8 cellular contexts compared by ENCODE assay signal in genomic region chr1:158117854-158118691, GRCh38.
DNase-seq lines count a peak whose midpoint lies in the region; ATAC-seq, FAIRE-seq and TF ChIP-seq lines count a peak whose summit lies in the region.

No MANE protein-coding gene starts in this region.

- TF ChIP-seq POLR2A in GM12878 (IDR thresholded peaks at IDR 0.05; ENCODE audit: low read depth, low read length): no peak

- no peaks in the 10 kb centered on the region for H3K79me2 ChIP-seq in GM12878 (ENCODE audit: control insufficient read depth, insufficient read depth, low read length)

- CTCF ChIA-PET in GM12878 (lab: Yijun Ruan, JAX): interaction anchor here (0.6 to 12.4 kb wide), 7 partner anchors 21 to 552 kb away, joined by 3 to 210 read pairs (median 3); no protein-coding TSS in a partner anchor

- H3K27me3 ChIP-seq in H7 (ENCODE audit: control insufficient read depth, insufficient read depth, low read length) (peaks cover 2% of the 10 kb centered on the region; the same call in 1 of the 2 replicates), GM12878 (replicated peaks in 1 of 2; ENCODE audit: control insufficient read depth in 2 of 2, insufficient read depth in 2 of 2, low read length in 1 of 2) (peaks cover 5 to 11% of the 10 kb centered on the region in 2 experiments)

- ATAC-seq in SK-N-SH treated with all-trans-retinoic acid at 6 μM for 48 hours: peak; percentile 83
- peak; percentile 64 for ATAC-seq in GM12878
- ATAC-seq in HG02973 (IDR thresholded peaks at IDR 0.05; ENCODE audit: unreplicated experiment): no peak

- no peak for FAIRE-seq in GM12878 (lab: Jason Lieb, UNC)

- no peak overlapping the region for H3K27ac ChIP-seq in GM12878 (ENCODE audit: control insufficient read depth, insufficient read depth)

- no peak overlapping the region for H2AFZ ChIP-seq in GM12878 (ENCODE audit: control insufficient read depth, low read depth, low read length)

- no peaks in the 10 kb centered on the region for H4K20me1 ChIP-seq in GM12878 (ENCODE audit: control insufficient read depth, insufficient read depth)

- RAD21 ChIA-PET in GM12878 (lab: Charles Lee; ENCODE audit: unreplicated experiment): interaction anchor here (0.6 to 1.0 kb wide), 4 partner anchors 22 to 213 kb away, joined by 3 to 4 read pairs (median 3); no protein-coding TSS in a partner anchor

- H3K36me3 ChIP-seq in H7 (replicated peaks; ENCODE audit: control insufficient read depth, insufficient read depth, low read length) (no peaks in the 10 kb centered on the region), GM12878 (ENCODE audit: control insufficient read depth in 2 of 2, insufficient read depth in 2 of 2, low read length in 1 of 2) (no peaks in the 10 kb centered on the region)

- no peak for TF ChIP-seq EP300 in GM12878 (IDR thresholded peaks at IDR 0.05; ENCODE audit: borderline replicate concordance in 1 of 2, control insufficient read depth in 1 of 2, low read depth in 2 of 2, low read length in 2 of 2)

- no peak for DNase-seq in AG09319 (ENCODE audit: extremely low read depth, low read depth)
- peak; percentile 83 for DNase-seq in H7
- no peak for DNase-seq in GM12878 (ENCODE audit: low read depth, low spot score)
- peak; percentile 83 for DNase-seq in iPS-NIHi7 (ENCODE audit: extremely low spot score)
- DNase-seq in stimulated activated CD4-positive, alpha-beta T cell treated with anti-CD3 and anti-CD28 coated beads, Interleukin-2, amount 100 ng/mL, for 4 hours (ENCODE audit: low read depth): peak; percentile 13
- DNase-seq in AML-193 (lab: John Stamatoyannopoulos, UW): no peak

- H3K4me1 ChIP-seq in GM12878 (ENCODE audit: control insufficient read depth, insufficient read depth, low read length): no peaks in the 10 kb centered on the region

- WGBS in GM12878 (ENCODE audit: insufficient coverage, insufficient replicate concordance, low lambda C conversion rate, missing lambda C conversion rate): 1% methylated on average over 22 of the region's 22 CpGs

- H3K4me3 ChIP-seq in H7 (ENCODE audit: insufficient read depth, low read depth, low read length) (no peak overlapping the region), GM12878 (no peak overlapping the region)

- in situ Hi-C loops in GM12878 (cut with MboI): no loop called here

- H3K9me3 ChIP-seq in GM12878 (replicated peaks; ENCODE audit: control insufficient read depth, insufficient read depth, low read length): no peaks in the 10 kb centered on the region

- SMC1A ChIA-PET in GM12878 (lab: Charles Lee; ENCODE audit: uncharacterized antibody, unreplicated experiment): interaction anchor here (1.2 to 2.4 kb wide), 4 partner anchors 10 to 523 kb away, joined by 3 to 7 read pairs (median 4); no protein-coding TSS in a partner anchor

- H3K9ac ChIP-seq in GM12878 (ENCODE audit: control insufficient read depth, insufficient read depth, low read length): no peak overlapping the region

- no peak for TF ChIP-seq RAD21 in GM12878 (IDR thresholded peaks at IDR 0.05; ENCODE audit: insufficient read depth, low read depth, low read length)

- POLR2A ChIA-PET in GM12878 (lab: Charles Lee): no interaction called here

- no TSS peak for BruUV-seq in GM12878 (replicated peaks; lab: Mats Ljungman, UMichigan)

- intact Hi-C loops in GM12878 (cut with micrococcal nuclease; ENCODE audit: unreplicated experiment): no loop called here

- TF ChIP-seq CTCF in AG09319 (IDR thresholded peaks at IDR 0.05; ENCODE audit: low read depth, low read length) (peak; percentile 65), GM12878 (IDR thresholded peaks at IDR 0.05 in 2 of 3, conservative IDR thresholded peaks at IDR 0.05 in 1 of 3; ENCODE audit: control insufficient read depth in 2 of 3, extremely low read depth in 1 of 3, insufficient read depth in 1 of 3, low read depth in 3 of 3, low read length in 3 of 3) (peak; percentile 40 to 59 (median 43))

- no peak overlapping the region for H3K4me2 ChIP-seq in GM12878 (ENCODE audit: control insufficient read depth, insufficient read depth)

TF ChIP-seq in SK-N-SH treated with all-trans-retinoic acid at 6 μM for 48 hours, 23 proteins besides CTCF, POLR2A, EP300 and RAD21 (continues in another document):
- TF ChIP-seq TCF4 (CRISPR knock-in tag; IDR thresholded peaks at IDR 0.05; ENCODE audit: borderline replicate concordance) (no peak), BACH2 (CRISPR knock-in tag; IDR thresholded peaks at IDR 0.05; ENCODE audit: borderline replicate concordance) (no peak), GLIS3 (CRISPR knock-in tag; IDR thresholded peaks at IDR 0.05) (no peak), CREB5 (CRISPR knock-in tag; IDR thresholded peaks at IDR 0.05; ENCODE audit: low read depth) (no peak), TOX (CRISPR knock-in tag; IDR thresholded peaks at IDR 0.05; ENCODE audit: borderline replicate concordance) (no peak), CSDC2 (CRISPR knock-in tag; IDR thresholded peaks at IDR 0.05) (no peak), RARB (CRISPR knock-in tag; IDR thresholded peaks at IDR 0.05) (no peak), OSR1 (CRISPR knock-in tag; IDR thresholded peaks at IDR 0.05) (no peak), ARNTL (CRISPR knock-in tag; IDR thresholded peaks at IDR 0.05; ENCODE audit: borderline replicate concordance, low read depth) (no peak), PATZ1 (CRISPR knock-in tag; IDR thresholded peaks at IDR 0.05; ENCODE audit: borderline replicate concordance) (no peak), ZNF70 (CRISPR knock-in tag; IDR thresholded peaks at IDR 0.05) (no peak)

TF ChIP-seq in GM12878, 131 proteins besides CTCF, POLR2A, EP300 and RAD21:
- TF ChIP-seq NRF1 (conservative IDR thresholded peaks at IDR 0.05; ENCODE audit: low read depth, low read length) (no peak), BHLHE40 (IDR thresholded peaks at IDR 0.05; ENCODE audit: borderline replicate concordance in 1 of 2, low read depth in 2 of 2, low read length in 1 of 2) (peak; percentile 61 to 85), EGR1 (IDR thresholded peaks at IDR 0.05; ENCODE audit: borderline replicate concordance in 1 of 2, low read depth in 2 of 2, low read length in 2 of 2) (no peak)

Comparison
In these comparisons a context has a peak if more than half of its experiments do, and no peak if none do; other contexts are left out.
1. DNase-seq: peak in H7 (single experiment), iPS-NIHi7 (single experiment) and stimulated activated CD4-positive, alpha-beta T cell treated with anti-CD3 and anti-CD28 coated beads, Interleukin-2, amount 100 ng/mL, for 4 hours (single experiment); none in AG09319 (single experiment), GM12878 (single experiment) and AML-193 (0 of 2).